ENCODE assay signal across 12 cellular contexts in the genomic region with DNA sequence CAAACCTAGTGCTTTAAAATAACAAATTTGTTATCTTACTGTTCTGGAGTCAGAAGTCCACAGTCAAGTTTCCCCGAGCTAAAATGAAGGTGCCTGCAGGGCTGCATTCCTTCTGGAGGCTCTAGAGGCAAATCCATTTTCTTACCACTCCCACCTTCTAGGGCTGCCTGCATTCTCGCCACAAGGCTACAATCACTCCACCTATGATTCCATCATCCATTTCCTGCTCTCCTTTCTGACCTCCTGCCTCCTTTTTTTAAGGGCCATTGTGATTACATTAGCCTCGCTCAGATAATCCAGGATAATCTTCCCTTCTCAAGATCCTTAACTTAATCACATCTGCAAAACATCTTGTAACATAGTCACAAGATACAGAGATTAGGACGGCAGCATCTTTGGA.
"Had no signal": no experiment of that assay in that cellular context is flagged by ENCODE, and none has a peak within 500 bp of the region (broad histone marks: within the 10 kb centered on the region; RNA-seq: fewer than 3 reads in every experiment).

No MANE protein-coding gene starts in this region.

- H3K36me3 Mint-ChIP-seq: activated naive CD4-positive, alpha-beta T cell treated with anti-CD3 and anti-CD28 coated beads, Interleukin-2, amount 10 ng/mL, durations not matched to agents 7 days and 5 days; natural killer cell; stimulated activated effector memory CD8-positive, alpha-beta T cell treated with anti-CD3 and anti-CD28 coated beads, Interleukin-12 subunit alpha, Interleukin-12 subunit beta, amount 100 ng/mL, for 72 hours had no signal

- H3K4me3 Mint-ChIP-seq: activated CD4-positive, alpha-beta T cell treated with anti-CD3 and anti-CD28 coated beads, Interleukin-2, amount 10 ng/mL, durations not matched to agents 7 days and 5 days; activated naive CD4-positive, alpha-beta T cell treated with anti-CD3 and anti-CD28 coated beads, Interleukin-2, amount 10 ng/mL, durations not matched to agents 7 days and 5 days; natural killer cell; stimulated activated effector memory CD8-positive, alpha-beta T cell treated with anti-CD3 and anti-CD28 coated beads, Interleukin-12 subunit alpha, Interleukin-12 subunit beta, amount 100 ng/mL, for 72 hours had no signal

- ATAC-seq: left lung; natural killer cell; stimulated activated effector memory CD8-positive, alpha-beta T cell treated with anti-CD3 and anti-CD28 coated beads, Interleukin-12 subunit alpha, Interleukin-12 subunit beta, amount 100 ng/mL, for 72 hours had no signal

- DNase-seq: activated CD4-positive, alpha-beta T cell treated with anti-CD3 and anti-CD28 coated beads, Interleukin-2, amount 10 ng/mL, durations not matched to agents 7 days and 5 days; activated CD4-positive, CD25-positive, alpha-beta regulatory T cell; activated naive CD4-positive, alpha-beta T cell treated with anti-CD3 and anti-CD28 coated beads, Interleukin-2, amount 10 ng/mL, durations not matched to agents 7 days and 5 days; dermis blood vessel endothelial cell; erythroblast; left lung; natural killer cell; retina had no signal

- H3K27me3 Mint-ChIP-seq: activated CD4-positive, alpha-beta T cell treated with anti-CD3 and anti-CD28 coated beads, Interleukin-2, amount 10 ng/mL, durations not matched to agents 7 days and 5 days had no signal

- H3K9me3 Mint-ChIP-seq: activated CD4-positive, alpha-beta T cell treated with anti-CD3 and anti-CD28 coated beads, Interleukin-2, amount 10 ng/mL, durations not matched to agents 7 days and 5 days; activated naive CD4-positive, alpha-beta T cell treated with anti-CD3 and anti-CD28 coated beads, Interleukin-2, amount 10 ng/mL, durations not matched to agents 7 days and 5 days; activated T-helper 2 cell treated with anti-CD3 and anti-CD28 coated beads, Interferon-gamma antibody, Interleukin-2, Interleukin-4, amounts not matched to agents 10 μg/mL and 5 μg/mL and 100 μg/mL, durations not matched to agents 14 hours and 24 hours and 36 hours; natural killer cell; stimulated activated effector memory CD8-positive, alpha-beta T cell treated with anti-CD3 and anti-CD28 coated beads, Interleukin-12 subunit alpha, Interleukin-12 subunit beta, amount 100 ng/mL, for 72 hours had no signal

- H3K27ac Mint-ChIP-seq: activated CD4-positive, alpha-beta T cell treated with anti-CD3 and anti-CD28 coated beads, Interleukin-2, amount 10 ng/mL, durations not matched to agents 7 days and 5 days; activated naive CD4-positive, alpha-beta T cell treated with anti-CD3 and anti-CD28 coated beads, Interleukin-2, amount 10 ng/mL, durations not matched to agents 7 days and 5 days; activated T-helper 2 cell treated with anti-CD3 and anti-CD28 coated beads, Interferon-gamma antibody, Interleukin-2, Interleukin-4, amounts not matched to agents 10 μg/mL and 5 μg/mL and 100 μg/mL, durations not matched to agents 14 hours and 24 hours and 36 hours; natural killer cell; stimulated activated effector memory CD8-positive, alpha-beta T cell treated with anti-CD3 and anti-CD28 coated beads, Interleukin-12 subunit alpha, Interleukin-12 subunit beta, amount 100 ng/mL, for 72 hours had no signal

- FAIRE-seq: keratinocyte, TTC549 had no signal
